ENCODE assay signal across 20 cellular contexts in genomic region chr19:14525729-14526128, GRCh38. TPM values are rescaled to one million over a fixed set of nuclear protein-coding genes. Genes with fewer than 3 reads are reported as not detected.
A peak's percentile ranks its signal among the peaks of the same experiment; 100 is the strongest.
DNase-seq lines count a peak whose midpoint lies in the region; ATAC-seq and TF ChIP-seq lines count a peak whose summit lies in the region.
"Had no signal": no experiment of that assay in that cellular context is flagged by ENCODE, and none has a peak within 500 bp of the region (broad histone marks: within the 10 kb centered on the region; RNA-seq: fewer than 3 reads in every experiment).

No MANE protein-coding gene starts in this region.

- ATAC-seq in HG02623 (IDR thresholded peaks at IDR 0.05; ENCODE audit: unreplicated experiment) = no peak
- ATAC-seq: activated CD4-positive, alpha-beta T cell treated with anti-CD3 and anti-CD28 coated beads for 36 hours; HCT116; natural killer cell treated with Interleukin-12 subunit alpha and Interleukin-12 subunit beta and Interleukin-15 and Interleukin-18, amount 100 ng/mL, for 72 hours had no signal

- intact Hi-C loops in uterus (cut with DNase I; ENCODE audit: low total_unique reads) = no loop called here

- H3K27me3 Mint-ChIP-seq in brain = peaks cover 3% of the 10 kb centered on the region
- peaks cover 10 to 18% (median 18%) of the 10 kb centered on the region in 3 donors for H3K27me3 Mint-ChIP-seq in immature natural killer cell (ENCODE audit: low read depth in 3 of 3)
- H3K27me3 Mint-ChIP-seq: activated CD4-positive, alpha-beta T cell treated with anti-CD3 and anti-CD28 coated beads for 36 hours; dendritic cell treated with granulocyte-macrophage colony-stimulating factor and Interleukin-4, amounts not matched to agents 40 ng/mL and 50 ng/mL, for 4 days; natural killer cell treated with Interleukin-12 subunit alpha and Interleukin-12 subunit beta and Interleukin-15 and Interleukin-18, amount 100 ng/mL, for 72 hours had no signal

- H3K4me1 Mint-ChIP-seq in brain = peaks cover 33% of the 10 kb centered on the region
- peaks cover 42 to 44% of the 10 kb centered on the region in 2 donors for H3K4me1 Mint-ChIP-seq in immature natural killer cell

- H3K9me3 Mint-ChIP-seq in brain = peaks cover 0 to 7% (median 0%) of the 10 kb centered on the region in 5 experiments
- no peaks in the 10 kb centered on the region for H3K9me3 Mint-ChIP-seq in immature natural killer cell
- H3K9me3 Mint-ChIP-seq: dendritic cell treated with granulocyte-macrophage colony-stimulating factor and Interleukin-4, amounts not matched to agents 40 ng/mL and 50 ng/mL, for 4 days; natural killer cell treated with Interleukin-12 subunit alpha and Interleukin-12 subunit beta and Interleukin-15 and Interleukin-18, amount 100 ng/mL, for 72 hours had no signal

- peak overlapping the region in 2 of 5 experiments; percentile 16 to 79 for H3K27ac Mint-ChIP-seq in brain
- peak overlapping the region in 4 of 6 donors; percentile 42 to 80 (median 65) for H3K27ac Mint-ChIP-seq in immature natural killer cell
- H3K27ac Mint-ChIP-seq: activated CD4-positive, alpha-beta T cell treated with anti-CD3 and anti-CD28 coated beads for 36 hours; dendritic cell treated with granulocyte-macrophage colony-stimulating factor and Interleukin-4, amounts not matched to agents 40 ng/mL and 50 ng/mL, for 4 days; natural killer cell treated with Interleukin-12 subunit alpha and Interleukin-12 subunit beta and Interleukin-15 and Interleukin-18, amount 100 ng/mL, for 72 hours had no signal

- no peak for TF ChIP-seq POLR2A in uterus (IDR thresholded peaks at IDR 0.05)

- H3K4me1 ChIP-seq in uterus = no peaks in the 10 kb centered on the region

- H3K4me3 Mint-ChIP-seq in brain = peak overlapping the region in 3 of 5 experiments; percentile 1 to 49 (median 14)
- peak overlapping the region in 1 of 5 donors; percentile 18 for H3K4me3 Mint-ChIP-seq in immature natural killer cell
- H3K4me3 Mint-ChIP-seq: activated CD4-positive, alpha-beta T cell treated with anti-CD3 and anti-CD28 coated beads for 36 hours; dendritic cell treated with granulocyte-macrophage colony-stimulating factor and Interleukin-4, amounts not matched to agents 40 ng/mL and 50 ng/mL, for 4 days; natural killer cell treated with Interleukin-12 subunit alpha and Interleukin-12 subunit beta and Interleukin-15 and Interleukin-18, amount 100 ng/mL, for 72 hours had no signal

- DNase-seq in NCI-H2171 treated with DMSO at 0.1 percent for 48 hours (lab: John Stamatoyannopoulos, UW) = peak; percentile 41
- no peak for DNase-seq in NCI-H2171 (lab: John Stamatoyannopoulos, UW)
- no peak for DNase-seq in immature natural killer cell
- peak in 2 of 49 donors; percentile 17 to 36 for DNase-seq in substantia nigra (lab: John Stamatoyannopoulos, UW)
- DNase-seq in COLO668 (lab: John Stamatoyannopoulos, UW; ENCODE audit: unreplicated experiment) = no peak
- DNase-seq in uterus = no peak
- DNase-seq: activated CD4-positive, alpha-beta T cell treated with anti-CD3 and anti-CD28 coated beads for 36 hours; activated gamma-delta T cell treated with Interleukin-2 at 50 U/mL for 16 hours; glutamatergic neuron; Kasumi-1; Right ventricle myocardium superior; stimulated activated naive CD4-positive, alpha-beta T cell; upper lobe of left lung had no signal

- no peak overlapping the region for H3K4me3 ChIP-seq in uterus
- H3K4me3 ChIP-seq: esophagus muscularis mucosa, lung, upper lobe of left lung had no signal

- H3K27ac ChIP-seq in substantia nigra (ENCODE audit: low read depth, low read length, poor library complexity, severe bottlenecking) (peak overlapping the region; percentile 46), uterus (no peak overlapping the region)
- H3K27ac ChIP-seq: esophagus muscularis mucosa, upper lobe of left lung had no signal

- no peak for TF ChIP-seq CTCF in brain (conservative IDR thresholded peaks at IDR 0.05)
- no peak for TF ChIP-seq CTCF in uterus (IDR thresholded peaks at IDR 0.05)

- no peaks in the 10 kb centered on the region for H3K36me3 Mint-ChIP-seq in brain
- H3K36me3 Mint-ChIP-seq in immature natural killer cell = no peaks in the 10 kb centered on the region
- H3K36me3 Mint-ChIP-seq: natural killer cell treated with Interleukin-12 subunit alpha and Interleukin-12 subunit beta and Interleukin-15 and Interleukin-18, amount 100 ng/mL, for 72 hours had no signal

- no peaks in the 10 kb centered on the region for H3K9me3 ChIP-seq in uterus
- H3K9me3 ChIP-seq: esophagus muscularis mucosa, upper lobe of left lung had no signal

- H3K27me3 ChIP-seq in uterus = no peaks in the 10 kb centered on the region
- H3K27me3 ChIP-seq: esophagus muscularis mucosa, upper lobe of left lung had no signal

- no peaks in the 10 kb centered on the region for H3K36me3 ChIP-seq in uterus
- H3K36me3 ChIP-seq: esophagus muscularis mucosa, upper lobe of left lung had no signal

RNA-seq across cellular contexts. Expression of gene TECR, which starts 3.7 kb away (rescaled TPM):
- polyA plus RNA-seq in brain (ENCODE audit: insufficient read depth, low read depth, low replicate concordance) = 627 TPM
- polyA plus RNA-seq in immature natural killer cell = 100 to 1,000 TPM; 203 to 317 (median 289) TPM
- 10 to 100 TPM in 3 of 4 donors, 1 to 10 TPM in 1; 4.6 to 68.2 (median 33.9) TPM for total RNA-seq in uterus

RNA-seq across cellular contexts. Expression of gene DNAJB1, which starts 7.5 kb away (rescaled TPM):
- polyA plus RNA-seq in brain (ENCODE audit: insufficient read depth, low read depth, low replicate concordance) (154 TPM), immature natural killer cell (100 to 1,000 TPM; 116 to 164 (median 120) TPM)
- 10 to 100 TPM; 10.2 to 66.9 (median 40.6) TPM for total RNA-seq in uterus

RNA-seq across cellular contexts. Expression of gene GIPC1, which starts 29.8 kb away (rescaled TPM):
- polyA plus RNA-seq in brain (ENCODE audit: insufficient read depth, low read depth, low replicate concordance) = 137 TPM
- polyA plus RNA-seq in immature natural killer cell = 10 to 100 TPM; 42.0 to 49.0 (median 47.0) TPM
- 10 to 100 TPM; 14.1 to 70.0 (median 36.3) TPM for total RNA-seq in uterus

RNA-seq across cellular contexts. Expression of gene NDUFB7, which starts 46.1 kb away (rescaled TPM):
- 694 TPM for polyA plus RNA-seq in brain (ENCODE audit: insufficient read depth, low read depth, low replicate concordance)
- 100 to 1,000 TPM; 400 to 782 (median 502) TPM for polyA plus RNA-seq in immature natural killer cell
- 100 to 1,000 TPM; 119 to 543 (median 221) TPM for total RNA-seq in uterus

RNA-seq across cellular contexts. Expression of gene PTGER1, which starts 50.6 kb away (rescaled TPM):
- 1.5 TPM for polyA plus RNA-seq in brain (ENCODE audit: insufficient read depth, low read depth, low replicate concordance)
- 1 to 10 TPM in 1 of 3 donors, under 1 TPM in 1, not detected in 1; 0.17 to 1.2 TPM for polyA plus RNA-seq in immature natural killer cell
- total RNA-seq in uterus = 1 to 10 TPM in 1 of 4 donors, under 1 TPM in 1, not detected in 2; 0.30 to 1.2 TPM
- total RNA-seq: Right ventricle myocardium superior had no signal
